ENCODE assay signal across 14 cellular contexts in genomic region chr3:129888739-129889138, GRCh38. TPM values are rescaled to one million over a fixed set of nuclear protein-coding genes. Genes with fewer than 3 reads are reported as not detected.
A peak's percentile ranks its signal among the peaks of the same experiment; 100 is the strongest.
DNase-seq lines count a peak whose midpoint lies in the region; ATAC-seq and TF ChIP-seq lines count a peak whose summit lies in the region.
"Had no signal": no experiment of that assay in that cellular context is flagged by ENCODE, and none has a peak within 500 bp of the region (broad histone marks: within the 10 kb centered on the region; RNA-seq: fewer than 3 reads in every experiment).

No MANE protein-coding gene starts in this region.

- H2AFZ ChIP-seq in GM23338, result no peak overlapping the region

- TF ChIP-seq POLR2A in gastrocnemius medialis (IDR thresholded peaks at IDR 0.05), result no peak

- H3K27ac ChIP-seq in GM23338 (ENCODE audit: low read depth) (no peak overlapping the region), epithelial cell of prostate (peak overlapping the region; percentile 19), gastrocnemius medialis (peak overlapping the region; percentile 97 to 98 (median 97))

- no peak for ATAC-seq in GM23338
- no peak for ATAC-seq in gastrocnemius medialis
- ATAC-seq in HG02981 (IDR thresholded peaks at IDR 0.05; ENCODE audit: unreplicated experiment), result no peak
- ATAC-seq: gastroesophageal sphincter had no signal

- H3F3A ChIP-seq in GM23338 (replicated peaks; ENCODE audit: low read depth), result no peaks in the 10 kb centered on the region

- no peaks in the 10 kb centered on the region for H3K9me3 ChIP-seq in gastrocnemius medialis
- H3K9me3 ChIP-seq: gastroesophageal sphincter, thoracic aorta had no signal

- peaks cover 27% of the 10 kb centered on the region for H3K4me1 ChIP-seq in GM23338 (ENCODE audit: insufficient read depth)
- peaks cover 44 to 48% of the 10 kb centered on the region in 2 donors for H3K4me1 ChIP-seq in gastrocnemius medialis

- H3K9me3 Mint-ChIP-seq in GM23338, result no peaks in the 10 kb centered on the region; the same call in 2 of the 3 replicates
- H3K9me3 Mint-ChIP-seq: activated naive CD8-positive, alpha-beta T cell treated with anti-CD3 and anti-CD28 coated beads, Interleukin-2, amount 10 ng/mL, durations not matched to agents 7 days and 5 days had no signal

- H3K27me3 ChIP-seq in GM23338 (ENCODE audit: insufficient read depth) (no peaks in the 10 kb centered on the region), gastrocnemius medialis (no peaks in the 10 kb centered on the region)
- H3K27me3 ChIP-seq: gastroesophageal sphincter had no signal

- in situ Hi-C loops in gastrocnemius medialis (cut with MboI; ENCODE audit: low sequenced_read_pairs in 4 of 4), result no loop called here

- no peaks in the 10 kb centered on the region; the same call in 2 of the 3 replicates for H3K36me3 Mint-ChIP-seq in GM23338 (ENCODE audit: low read depth)

- intact Hi-C loops in gastrocnemius medialis (cut with DNase I; ENCODE audit: low total_unique reads), result no loop called here

- H3K4me2 ChIP-seq in GM23338, result no peak overlapping the region

- no peak for TF ChIP-seq CTCF in GM23338 (conservative IDR thresholded peaks at IDR 0.05; ENCODE audit: low read depth in 2 of 2)
- TF ChIP-seq CTCF in gastrocnemius medialis (IDR thresholded peaks at IDR 0.05 in 4 of 5, conservative IDR thresholded peaks at IDR 0.05 in 1 of 5), result no peak

- no peaks in the 10 kb centered on the region for H3K27me3 Mint-ChIP-seq in GM23338 (ENCODE audit: insufficient read depth, low read depth, poor library complexity)
- H3K27me3 Mint-ChIP-seq: activated naive CD8-positive, alpha-beta T cell treated with anti-CD3 and anti-CD28 coated beads, Interleukin-2, amount 10 ng/mL, durations not matched to agents 7 days and 5 days had no signal

- no peaks in the 10 kb centered on the region for H3K9me2 ChIP-seq in GM23338 (ENCODE audit: insufficient read depth)

- H3K79me2 ChIP-seq in GM23338 (replicated peaks; ENCODE audit: insufficient read depth), result peaks cover 86% of the 10 kb centered on the region

- peaks cover 25% of the 10 kb centered on the region for H3K4me1 Mint-ChIP-seq in GM23338

- no peak overlapping the region for H3K4me3 Mint-ChIP-seq in GM23338
- H3K4me3 Mint-ChIP-seq: activated naive CD8-positive, alpha-beta T cell treated with anti-CD3 and anti-CD28 coated beads, Interleukin-2, amount 10 ng/mL, durations not matched to agents 7 days and 5 days had no signal

- H3K4me3 ChIP-seq in GM23338 (no peak overlapping the region), gastrocnemius medialis (no peak overlapping the region)
- H3K4me3 ChIP-seq: gastroesophageal sphincter, thoracic aorta had no signal

- H3K27ac Mint-ChIP-seq in GM23338, result 0 out of 2 replicates have a peak overlapping the region, but pooled peaks have one; percentile 22
- H3K27ac Mint-ChIP-seq: activated naive CD8-positive, alpha-beta T cell treated with anti-CD3 and anti-CD28 coated beads, Interleukin-2, amount 10 ng/mL, durations not matched to agents 7 days and 5 days had no signal

- H4K20me1 ChIP-seq in GM23338 (replicated peaks; ENCODE audit: insufficient read depth), result peaks cover 10% of the 10 kb centered on the region; the same call in 1 of the 2 replicates

- H3K36me3 ChIP-seq in GM23338 (ENCODE audit: insufficient read depth), result no peaks in the 10 kb centered on the region
- H3K36me3 ChIP-seq in gastrocnemius medialis, result no peaks in the 10 kb centered on the region
- H3K36me3 ChIP-seq: gastroesophageal sphincter, thoracic aorta had no signal

- DNase-seq in GM23338 (ENCODE audit: low spot score) (no peak), RPMI7951 (ENCODE audit: low read depth) (peak; percentile 94), epithelial cell of prostate (ENCODE audit: low read depth, low spot score) (peak; percentile 39), gastrocnemius medialis (no peak), NCI-H526 treated with DMSO at 0.1 percent for 48 hours (lab: John Stamatoyannopoulos, UW) (no peak), nucleus accumbens (lab: John Stamatoyannopoulos, UW) (no peak), NCI-H2196 (lab: John Stamatoyannopoulos, UW; ENCODE audit: unreplicated experiment) (no peak)
- DNase-seq: activated CD4-positive, CD25-positive, alpha-beta regulatory T cell; activated naive CD8-positive, alpha-beta T cell treated with anti-CD3 and anti-CD28 coated beads, Interleukin-2, amount 10 ng/mL, durations not matched to agents 7 days and 5 days; NCI-H1048; stimulated activated CD4-positive, alpha-beta T cell treated with anti-CD3 and anti-CD28 coated beads, Interleukin-2, amount 100 ng/mL, for 48 hours had no signal

TF ChIP-seq in GM23338, 12 proteins besides CTCF, POLR2A, EP300 and RAD21 (continues in another document):
- no peak for TF ChIP-seq NANOG (IDR thresholded peaks at IDR 0.05; ENCODE audit: borderline replicate concordance)
- no peak for TF ChIP-seq CREB1 (CRISPR knock-in tag; IDR thresholded peaks at IDR 0.05; ENCODE audit: low read depth)
- TF ChIP-seq STAT1 (IDR thresholded peaks at IDR 0.05; ENCODE audit: unreplicated experiment), result no peak
- no peak for TF ChIP-seq JUNB (IDR thresholded peaks at IDR 0.05; ENCODE audit: unreplicated experiment)
- no peak for TF ChIP-seq ZNF114 (CRISPR knock-in tag; IDR thresholded peaks at IDR 0.05)
- no peak for TF ChIP-seq EZH2 (IDR thresholded peaks at IDR 0.05; ENCODE audit: low read depth, unreplicated experiment)
- TF ChIP-seq ETS1 (IDR thresholded peaks at IDR 0.05), result no peak
- no peak for TF ChIP-seq ZNF462 (CRISPR knock-in tag; IDR thresholded peaks at IDR 0.05)

RNA-seq across cellular contexts. Expression of gene TMCC1, which starts 4.8 kb away (rescaled TPM):
- total RNA-seq in GM23338 (2014; rRNA removed; shearing (Covaris generic)), result 12.0 and 18.4 TPM in 2 replicates
- 7.0 and 8.2 TPM in 2 replicates for polyA plus RNA-seq in GM23338 (2016; fragmentation: Nextera tagmentation; extraction: Ambion mirVana)
- 7.2 and 7.3 TPM in 2 replicates for total RNA-seq in RPMI7951 (2014; rRNA removed; shearing (Covaris generic))
- 10 to 100 TPM; 18.8 to 24.7 (median 20.2) TPM for total RNA-seq in gastrocnemius medialis

Comparison
In these comparisons a context has a peak if more than half of its experiments do, and no peak if none do; other contexts are left out.
1. DNase-seq: peak in RPMI7951 (single experiment) and epithelial cell of prostate (single experiment); none in GM23338 (single experiment), gastrocnemius medialis (0 of 2), NCI-H526 treated with DMSO at 0.1 percent for 48 hours (single experiment), nucleus accumbens (0 of 56) and NCI-H2196 (single experiment).